ENCODE assay signal across 8 cellular contexts in the genomic region with DNA sequence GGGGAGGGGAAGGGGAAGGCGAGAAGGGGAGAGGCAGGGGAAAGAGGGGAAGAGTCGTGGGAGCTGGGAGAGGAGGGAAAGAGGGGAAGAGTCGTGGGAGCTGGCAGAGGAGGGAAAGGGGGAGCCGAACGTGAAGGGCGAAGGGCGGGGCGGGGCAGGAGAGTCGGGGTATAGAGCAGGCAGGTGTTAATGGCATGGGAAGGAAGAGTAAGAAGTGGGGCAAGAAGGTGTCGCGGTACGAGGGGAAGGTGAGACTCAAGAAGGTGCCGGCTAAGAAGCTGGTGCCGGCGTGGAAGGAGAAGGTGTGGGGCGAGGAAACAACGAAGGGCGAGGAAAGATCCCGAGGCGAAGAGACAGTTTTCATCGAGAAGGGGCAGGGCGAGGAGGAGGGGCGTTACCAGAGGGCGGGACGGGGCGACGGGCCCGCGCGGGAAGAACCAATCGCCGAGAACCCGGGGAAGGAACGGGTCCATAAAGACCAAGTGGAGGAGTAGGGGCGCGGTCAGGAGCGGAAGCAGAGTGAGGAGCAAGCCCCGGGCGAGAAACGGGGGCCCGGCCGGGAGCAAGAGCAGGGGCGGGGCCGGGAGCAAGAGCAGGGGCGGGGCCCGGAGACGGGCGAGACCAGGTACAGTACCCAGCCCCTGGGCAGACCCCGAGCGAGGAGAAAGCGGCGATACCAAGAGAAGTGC.
DNase-seq lines count a peak whose midpoint lies in the region; ATAC-seq and FAIRE-seq lines count a peak whose summit lies in the region.

No MANE protein-coding gene starts in this region.

- H3K4me1 ChIP-seq in BLaER1: peaks cover 15% of the 10 kb centered on the region

- H3K9me3 ChIP-seq in BLaER1: no peaks in the 10 kb centered on the region

- DNase-seq in NCI-H524 treated with DMSO at 0.1 percent for 48 hours (lab: John Stamatoyannopoulos, UW) (peak; percentile 94), left kidney (ENCODE audit: low read depth, low spot score) (peak; percentile 98)
- DNase-seq in activated CD4-positive, alpha-beta T cell treated with anti-CD3 and anti-CD28 coated beads for 48 hours: peak; percentile 98
- DNase-seq in stimulated activated CD4-positive, alpha-beta T cell treated with anti-CD3 and anti-CD28 coated beads, Interleukin-1b, Interleukin-23, amount 100 ng/mL, for 4 hours (ENCODE audit: low read depth in 2 of 2): peak; percentile 90 to 92

- ATAC-seq in GM19324 (IDR thresholded peaks at IDR 0.05; ENCODE audit: low FRiP score, unreplicated experiment) (peak; percentile 73), HG03457 (IDR thresholded peaks at IDR 0.05; ENCODE audit: unreplicated experiment) (peak; percentile 65)

- peak overlapping the region; percentile 94 for H3K4me2 ChIP-seq in BLaER1

- peak overlapping the region; percentile 72 for H3K27ac ChIP-seq in BLaER1

- peak overlapping the region; percentile 77 for H3K4me3 ChIP-seq in BLaER1

- H3K27me3 ChIP-seq in BLaER1: no peaks in the 10 kb centered on the region

- no peaks in the 10 kb centered on the region for H4K20me1 ChIP-seq in BLaER1

- peak overlapping the region; percentile 75 for H3K9ac ChIP-seq in BLaER1

- peaks cover 10% of the 10 kb centered on the region for H3K36me3 ChIP-seq in BLaER1

- FAIRE-seq in colon (lab: Jason Lieb, UNC): peak; percentile 38

Comparison
In these comparisons a context has a peak if more than half of its experiments do, and no peak if none do; other contexts are left out.
1. Peak in every context shown above with its lines: DNase-seq, ATAC-seq, H3K4me3 ChIP-seq and H3K27ac ChIP-seq.